8 cellular contexts compared by ENCODE assay signal in genomic region chr4:102438873-102439614, GRCh38.
A peak's percentile ranks its signal among the peaks of the same experiment; 100 is the strongest.
DNase-seq lines count a peak whose midpoint lies in the region; ATAC-seq and TF ChIP-seq lines count a peak whose summit lies in the region.

No MANE protein-coding gene starts in this region.

- peak; percentile 54 for ATAC-seq in HG02610 (IDR thresholded peaks at IDR 0.05; ENCODE audit: unreplicated experiment)
- ATAC-seq in HG02870 (IDR thresholded peaks at IDR 0.05; ENCODE audit: unreplicated experiment), result no peak

- H3F3A ChIP-seq in smooth muscle cell (ENCODE audit: low read depth), result peaks cover 4% of the 10 kb centered on the region

- no peaks in the 10 kb centered on the region for H3K79me2 ChIP-seq in hepatocyte
- H3K79me2 ChIP-seq in smooth muscle cell (ENCODE audit: low read depth), result no peaks in the 10 kb centered on the region

- H4K20me1 ChIP-seq in hepatocyte (ENCODE audit: insufficient read depth, poor library complexity, severe bottlenecking) (no peaks in the 10 kb centered on the region), smooth muscle cell (ENCODE audit: low read depth) (no peaks in the 10 kb centered on the region)

- H3K4me1 Mint-ChIP-seq in activated naive CD8-positive, alpha-beta T cell treated with anti-CD3 and anti-CD28 coated beads for 36 hours, result peaks cover 1% of the 10 kb centered on the region

- H3K27me3 ChIP-seq in hepatocyte (no peaks in the 10 kb centered on the region), smooth muscle cell (ENCODE audit: low read depth) (no peaks in the 10 kb centered on the region)

- peak overlapping the region; percentile 77 for H3K27ac ChIP-seq in hepatocyte
- H3K27ac ChIP-seq in smooth muscle cell (ENCODE audit: low read depth), result peak overlapping the region; percentile 100

- H3K27me3 Mint-ChIP-seq in activated naive CD8-positive, alpha-beta T cell treated with anti-CD3 and anti-CD28 coated beads for 36 hours, result no peaks in the 10 kb centered on the region

- H3K4me2 ChIP-seq in hepatocyte (peak overlapping the region; percentile 26), smooth muscle cell (peak overlapping the region; percentile 79)

- WGBS in hepatocyte (ENCODE audit: low lambda C conversion rate, missing lambda C conversion rate), result 67% methylated on average over 4 of the region's 4 CpGs
- 39% methylated on average over 4 of the region's 4 CpGs for WGBS in smooth muscle cell (ENCODE audit: low lambda C conversion rate)

- H2AFZ ChIP-seq in hepatocyte (no peak overlapping the region), smooth muscle cell (ENCODE audit: low read depth) (peak overlapping the region; percentile 14)

- peaks cover 5% of the 10 kb centered on the region for H3K9me3 Mint-ChIP-seq in activated naive CD8-positive, alpha-beta T cell treated with anti-CD3 and anti-CD28 coated beads for 36 hours

- no peak overlapping the region for H3K4me3 Mint-ChIP-seq in activated naive CD8-positive, alpha-beta T cell treated with anti-CD3 and anti-CD28 coated beads for 36 hours

- H3K4me3 ChIP-seq in hepatocyte (no peak overlapping the region), smooth muscle cell (peak overlapping the region; percentile 3)

- H3K36me3 ChIP-seq in hepatocyte (replicated peaks; ENCODE audit: insufficient read depth, low read depth), result no peaks in the 10 kb centered on the region
- H3K36me3 ChIP-seq in smooth muscle cell (ENCODE audit: low read depth), result no peaks in the 10 kb centered on the region

- H3K4me1 ChIP-seq in hepatocyte (ENCODE audit: insufficient read depth), result peaks cover 20% of the 10 kb centered on the region
- H3K4me1 ChIP-seq in smooth muscle cell (ENCODE audit: low read depth), result peaks cover 19% of the 10 kb centered on the region

- TF ChIP-seq CTCF in hepatocyte (IDR thresholded peaks at IDR 0.05; ENCODE audit: poor library complexity) (no peak), smooth muscle cell (IDR thresholded peaks at IDR 0.05; ENCODE audit: borderline replicate concordance, insufficient read depth, poor library complexity, severe bottlenecking) (no peak)

- H3K9me3 ChIP-seq in hepatocyte (ENCODE audit: low read depth) (no peaks in the 10 kb centered on the region), smooth muscle cell (replicated peaks; ENCODE audit: low read depth) (no peaks in the 10 kb centered on the region)

- no peaks in the 10 kb centered on the region for H3K36me3 Mint-ChIP-seq in activated naive CD8-positive, alpha-beta T cell treated with anti-CD3 and anti-CD28 coated beads for 36 hours

- no peaks in the 10 kb centered on the region for H3K9me2 ChIP-seq in hepatocyte (replicated peaks; ENCODE audit: insufficient read depth)

- no peak overlapping the region for H3K27ac Mint-ChIP-seq in activated naive CD8-positive, alpha-beta T cell treated with anti-CD3 and anti-CD28 coated beads for 36 hours

- DNase-seq in amniotic stem cell (lab: John Stamatoyannopoulos, UW), result peak; percentile 58
- peak; percentile 72 for DNase-seq in hepatocyte (ENCODE audit: low spot score)
- no peak for DNase-seq in smooth muscle cell (lab: John Stamatoyannopoulos, UW; ENCODE audit: unreplicated experiment)
- DNase-seq in activated naive CD8-positive, alpha-beta T cell treated with anti-CD3 and anti-CD28 coated beads for 36 hours, result no peak
- DNase-seq in OCI-M1 (lab: John Stamatoyannopoulos, UW), result no peak
- DNase-seq in HT-29 (ENCODE audit: low spot score), result no peak

- H3K9ac ChIP-seq in smooth muscle cell (ENCODE audit: low read depth), result peak overlapping the region; percentile 96

Comparison
In these comparisons a context has a peak if more than half of its experiments do, and no peak if none do; other contexts are left out.
1. DNase-seq: peak in amniotic stem cell (single experiment) and hepatocyte (single experiment); none in smooth muscle cell (single experiment), activated naive CD8-positive, alpha-beta T cell treated with anti-CD3 and anti-CD28 coated beads for 36 hours (single experiment), OCI-M1 (single experiment) and HT-29 (single experiment).